In genomic region chr9:127828262-127829031, GRCh38 we compare ENCODE assay signal across 10 cellular contexts. TPM values are rescaled to one million over a fixed set of nuclear protein-coding genes. Genes with fewer than 3 reads are reported as not detected.
A peak's percentile ranks its signal among the peaks of the same experiment; 100 is the strongest.
DNase-seq lines count a peak whose midpoint lies in the region; ATAC-seq, FAIRE-seq and TF ChIP-seq lines count a peak whose summit lies in the region.
"Had no signal": no experiment of that assay in that cellular context is flagged by ENCODE, and none has a peak within 500 bp of the region (broad histone marks: within the 10 kb centered on the region; RNA-seq: fewer than 3 reads in every experiment).

No MANE protein-coding gene starts in this region.

- CTCF ChIA-PET in HepG2 (lab: Yijun Ruan, JAX; ENCODE audit: low intra/inter-chr PET ratio, low total read pairs), result no interaction called here

- no peaks in the 10 kb centered on the region for H3K9me3 Mint-ChIP-seq in activated naive CD4-positive, alpha-beta T cell treated with anti-CD3 and anti-CD28 coated beads, Interleukin-2, amount 50 U/mL, for 72 hours

- H3K4me3 ChIP-seq in HepG2 (replicated peaks in 1 of 3; ENCODE audit: insufficient read depth in 1 of 3, low read depth in 2 of 3, low read length in 3 of 3) (peak overlapping the region; percentile 42 to 73 (median 48)), subcutaneous abdominal adipose tissue (ENCODE audit: low read depth in 1 of 5, low read length in 5 of 5) (peak overlapping the region; percentile 26 to 67 (median 50))
- H3K4me3 ChIP-seq: PC-9 had no signal

- intact Hi-C loops in HepG2 (cut with micrococcal nuclease; ENCODE audit: unreplicated experiment), result no loop called here

- H3K9ac ChIP-seq in HepG2 (ENCODE audit: insufficient read depth, low read depth, low read length), result peak overlapping the region; percentile 63
- H3K9ac ChIP-seq in subcutaneous abdominal adipose tissue (ENCODE audit: low read length in 5 of 5), result peak overlapping the region in 4 of 5 donors; percentile 62 to 77 (median 70)

- TF ChIP-seq EP300 in HepG2 (IDR thresholded peaks at IDR 0.05; ENCODE audit: low read depth in 2 of 2, low read length in 2 of 2) (no peak), HepG2 (CRISPR knock-in tag; IDR thresholded peaks at IDR 0.05; ENCODE audit: borderline replicate concordance) (no peak)

- H2AFZ ChIP-seq in HepG2 (ENCODE audit: low read length), result no peak overlapping the region
- H2AFZ ChIP-seq: PC-9 had no signal

- peak overlapping the region; percentile 99 for H3K4me2 ChIP-seq in HepG2 (ENCODE audit: low read depth, low read length)
- H3K4me2 ChIP-seq: PC-9 had no signal

- H3K4me1 ChIP-seq in HepG2 (ENCODE audit: insufficient read depth, low read length) (peaks cover 42% of the 10 kb centered on the region), subcutaneous abdominal adipose tissue (ENCODE audit: control insufficient read depth in 5 of 5, insufficient read depth in 5 of 5, low read length in 5 of 5) (peaks cover 0 to 56% (median 33%) of the 10 kb centered on the region in 5 donors)

- in situ Hi-C loops in HepG2 (cut with HindIII; ENCODE audit: extremely low pct_ligation_motif_present, low pct_unique_long_range_greater_than_20kb), result no loop called here

- ATAC-seq in HepG2, result peak; percentile 83
- ATAC-seq in activated naive CD4-positive, alpha-beta T cell treated with anti-CD3 and anti-CD28 coated beads, Interleukin-2, amount 50 U/mL, for 72 hours, result no peak

- 2% methylated on average over 8 of the region's 34 CpGs for WGBS in HepG2 (ENCODE audit: low lambda C conversion rate)

- H3K27ac Mint-ChIP-seq in activated naive CD4-positive, alpha-beta T cell treated with anti-CD3 and anti-CD28 coated beads, Interleukin-2, amount 50 U/mL, for 72 hours, result peak overlapping the region in 1 of 2 donors; percentile 91

- BruUV-seq in HepG2 (replicated peaks; lab: Mats Ljungman, UMichigan), result no TSS peak

- H3K36me3 ChIP-seq in HepG2 (replicated peaks in 1 of 2; ENCODE audit: control insufficient read depth in 1 of 2, insufficient read depth in 2 of 2, low read length in 2 of 2) (no peaks in the 10 kb centered on the region), subcutaneous abdominal adipose tissue (ENCODE audit: control insufficient read depth in 5 of 5, insufficient read depth in 5 of 5, low read length in 5 of 5) (peaks cover 0 to 42% (median 38%) of the 10 kb centered on the region in 5 donors)

- no peaks in the 10 kb centered on the region for H4K20me1 ChIP-seq in HepG2 (ENCODE audit: insufficient read depth, low read length)

- peak; percentile 37; the same call in 1 of the 2 replicates for TF ChIP-seq RAD21 in HepG2 (CRISPR knock-in tag; IDR thresholded peaks at IDR 0.05)

- peak; percentile 70 for FAIRE-seq in HepG2 (lab: Jason Lieb, UNC)
- FAIRE-seq: A204.1 had no signal

- H3K9me3 ChIP-seq in HepG2 (ENCODE audit: low read length) (no peaks in the 10 kb centered on the region), subcutaneous abdominal adipose tissue (ENCODE audit: control insufficient read depth in 5 of 5, low read length in 5 of 5) (no peaks in the 10 kb centered on the region)

- H3K27me3 ChIP-seq in HepG2 (ENCODE audit: control insufficient read depth in 1 of 2, insufficient read depth in 2 of 2, low read length in 2 of 2), result no peaks in the 10 kb centered on the region
- H3K27me3 ChIP-seq in subcutaneous abdominal adipose tissue (ENCODE audit: control insufficient read depth in 5 of 5, insufficient read depth in 4 of 5, low read length in 5 of 5), result no peaks in the 10 kb centered on the region

- H3K36me3 Mint-ChIP-seq in activated naive CD4-positive, alpha-beta T cell treated with anti-CD3 and anti-CD28 coated beads, Interleukin-2, amount 50 U/mL, for 72 hours, result no peaks in the 10 kb centered on the region

- POLR2A ChIA-PET in HepG2 (lab: Yijun Ruan, JAX), result interaction anchor here (0.9 to 2.1 kb wide), 7 partner anchors 10 to 221 kb away, joined by 3 to 6 read pairs (median 4); partner anchors contain the start of genes FPGS and TOR2A

- peak; percentile 50 for TF ChIP-seq CTCF in HepG2 (CRISPR knock-in tag; IDR thresholded peaks at IDR 0.05)

- DNase-seq in NCI-H1417 (lab: John Stamatoyannopoulos, UW) (peak; percentile 6 to 84 (median 71)), NCI-H1417 treated with DMSO at 0.1 percent for 48 hours (lab: John Stamatoyannopoulos, UW) (no peak), dermis microvascular lymphatic vessel endothelial cell (ENCODE audit: low read depth in 2 of 2) (peak; percentile 39 to 79), HepG2 (ENCODE audit: low spot score) (peak; percentile 83), OCI-M2 (lab: John Stamatoyannopoulos, UW; ENCODE audit: unreplicated experiment) (no peak), DMS114 treated with DMSO at 0.1 percent for 48 hours (lab: John Stamatoyannopoulos, UW; ENCODE audit: unreplicated experiment) (no peak)
- DNase-seq in activated naive CD4-positive, alpha-beta T cell treated with anti-CD3 and anti-CD28 coated beads, Interleukin-2, amount 50 U/mL, for 72 hours (ENCODE audit: low spot score in 2 of 2), result no peak

- TF ChIP-seq POLR2A in HepG2 (IDR thresholded peaks at IDR 0.05; ENCODE audit: insufficient read depth in 1 of 2, low read depth in 2 of 2, low read length in 2 of 2), result peak; percentile 54 to 76; a peak in 3 of 4 replicates

- peak overlapping the region; percentile 43 for H3K27ac ChIP-seq in HepG2 (ENCODE audit: extremely low read length, insufficient read depth, low read length)
- H3K27ac ChIP-seq in subcutaneous abdominal adipose tissue (ENCODE audit: low read depth, low read length), result peak overlapping the region; percentile 64
- H3K27ac ChIP-seq: PC-9 had no signal

- H3K79me2 ChIP-seq in HepG2 (ENCODE audit: insufficient read depth, low read length), result no peaks in the 10 kb centered on the region

RNA-seq across cellular contexts. Expression of gene FPGS, which starts 25.8 kb away (rescaled TPM):
- 60.3 and 64.5 TPM in 2 replicates for total RNA-seq in dermis microvascular lymphatic vessel endothelial cell
- 20.3 and 35.6 TPM in 2 replicates for total RNA-seq in HepG2 (2016; rRNA removed; fragmentation: Illumina TruSeq; extraction: Trizol)
- 7.4 and 10.3 TPM in 2 replicates for total RNA-seq in HepG2 (2016; cell fraction: cytosol; rRNA removed; fragmentation: Illumina TruSeq; extraction: Trizol; ENCODE audit: low read depth)
- total RNA-seq in HepG2 (2016; cell fraction: insoluble cytoplasmic fraction; rRNA removed; fragmentation: Illumina TruSeq; extraction: Trizol), result 18.5 and 37.2 TPM in 2 replicates
- 18.1 and 18.9 TPM in 2 replicates for total RNA-seq in HepG2 (2016; cell fraction: membrane; rRNA removed; fragmentation: Illumina TruSeq; extraction: Trizol)
- total RNA-seq in HepG2 (2016; cell fraction: nucleus; rRNA removed; fragmentation: Illumina TruSeq; extraction: Trizol), result 26.8 and 31.7 TPM in 2 replicates
- 36.8 and 41.3 TPM in 2 replicates for polyA plus RNA-seq in HepG2 (2011; rRNA removed)
- polyA plus RNA-seq in HepG2 (2011; cell fraction: cytosol; rRNA removed), result 20.2 and 34.2 TPM in 2 replicates
- polyA plus RNA-seq in HepG2 (2011; cell fraction: nucleus; rRNA removed), result 102 and 128 TPM in 2 replicates
- 16.9 and 23.2 TPM in 2 replicates for polyA plus RNA-seq in HepG2 (2012)
- polyA plus RNA-seq in HepG2 (2016; cell fraction: cytosol; fragmentation: Illumina TruSeq; extraction: Trizol; ENCODE audit: low read depth), result 8.3 and 9.4 TPM in 2 replicates
- polyA plus RNA-seq in HepG2 (2016; cell fraction: insoluble cytoplasmic fraction; fragmentation: Illumina TruSeq; extraction: Trizol; ENCODE audit: low read depth), result 21.4 and 32.6 TPM in 2 replicates
- 12.8 and 13.0 TPM in 2 replicates for polyA plus RNA-seq in HepG2 (2016; cell fraction: membrane; fragmentation: Illumina TruSeq; extraction: Trizol; ENCODE audit: low read depth)
- polyA plus RNA-seq in HepG2 (2016; cell fraction: nucleus; fragmentation: Illumina TruSeq; extraction: Trizol; ENCODE audit: insufficient read depth, low read depth), result 68.3 and 83.1 TPM in 2 replicates
- polyA minus RNA-seq in HepG2 (2011; rRNA and poly(A)+ RNA removed; ENCODE audit: low replicate concordance), result 71.8 and 195 TPM in 2 replicates
- polyA minus RNA-seq in HepG2 (2011; cell fraction: cytosol; rRNA and poly(A)+ RNA removed), result 13.5 and 19.9 TPM in 2 replicates
- 25.4 and 26.6 TPM in 2 replicates for polyA minus RNA-seq in HepG2 (2011; cell fraction: nucleus; rRNA and poly(A)+ RNA removed)
- 10 to 100 TPM; 64.8 to 73.8 TPM for total RNA-seq in activated naive CD4-positive, alpha-beta T cell treated with anti-CD3 and anti-CD28 coated beads, Interleukin-2, amount 50 U/mL, for 72 hours

RNA-seq across cellular contexts. Expression of gene ENG, which starts 26.0 kb away (rescaled TPM):
- total RNA-seq in dermis microvascular lymphatic vessel endothelial cell, result 30.0 and 91.3 TPM in 2 replicates
- 0.02 TPM in 1 of 2 replicates, not detected in the other for total RNA-seq in HepG2 (2016; rRNA removed; fragmentation: Illumina TruSeq; extraction: Trizol)
- total RNA-seq in HepG2 (2016; cell fraction: cytosol; rRNA removed; fragmentation: Illumina TruSeq; extraction: Trizol; ENCODE audit: low read depth), result not detected in 2 replicates
- total RNA-seq in HepG2 (2016; cell fraction: insoluble cytoplasmic fraction; rRNA removed; fragmentation: Illumina TruSeq; extraction: Trizol), result 0.07 and 0.17 TPM in 2 replicates
- total RNA-seq in HepG2 (2016; cell fraction: membrane; rRNA removed; fragmentation: Illumina TruSeq; extraction: Trizol), result 0.07 and 0.22 TPM in 2 replicates
- total RNA-seq in HepG2 (2016; cell fraction: nucleus; rRNA removed; fragmentation: Illumina TruSeq; extraction: Trizol), result 0.25 TPM in 1 of 2 replicates, not detected in the other
- 1.1 and 1.4 TPM in 2 replicates for polyA plus RNA-seq in HepG2 (2011; rRNA removed)
- 0.82 and 1.1 TPM in 2 replicates for polyA plus RNA-seq in HepG2 (2011; cell fraction: cytosol; rRNA removed)
- polyA plus RNA-seq in HepG2 (2011; cell fraction: nucleus; rRNA removed), result 2.1 and 2.3 TPM in 2 replicates
- polyA plus RNA-seq in HepG2 (2012), result 1.4 and 1.5 TPM in 2 replicates
- polyA plus RNA-seq in HepG2 (2016; cell fraction: cytosol; fragmentation: Illumina TruSeq; extraction: Trizol; ENCODE audit: low read depth), result not detected in 2 replicates
- polyA plus RNA-seq in HepG2 (2016; cell fraction: insoluble cytoplasmic fraction; fragmentation: Illumina TruSeq; extraction: Trizol; ENCODE audit: low read depth), result 0.08 TPM in 1 of 2 replicates, not detected in the other
- polyA plus RNA-seq in HepG2 (2016; cell fraction: membrane; fragmentation: Illumina TruSeq; extraction: Trizol; ENCODE audit: low read depth), result 0.06 and 0.13 TPM in 2 replicates
- 0.20 and 0.22 TPM in 2 replicates for polyA plus RNA-seq in HepG2 (2016; cell fraction: nucleus; fragmentation: Illumina TruSeq; extraction: Trizol; ENCODE audit: insufficient read depth, low read depth)
- polyA minus RNA-seq in HepG2 (2011; rRNA and poly(A)+ RNA removed; ENCODE audit: low replicate concordance), result 1.2 and 26.5 TPM in 2 replicates
- 0.30 and 0.62 TPM in 2 replicates for polyA minus RNA-seq in HepG2 (2011; cell fraction: cytosol; rRNA and poly(A)+ RNA removed)
- polyA minus RNA-seq in HepG2 (2011; cell fraction: nucleus; rRNA and poly(A)+ RNA removed), result 0.75 and 0.90 TPM in 2 replicates
- total RNA-seq in activated naive CD4-positive, alpha-beta T cell treated with anti-CD3 and anti-CD28 coated beads, Interleukin-2, amount 50 U/mL, for 72 hours, result 10 to 100 TPM; 12.9 to 24.1 TPM

RNA-seq across cellular contexts. Expression of gene CDK9, which starts 42.6 kb away (rescaled TPM):
- total RNA-seq in dermis microvascular lymphatic vessel endothelial cell, result 75.0 and 93.9 TPM in 2 replicates
- total RNA-seq in HepG2 (2016; rRNA removed; fragmentation: Illumina TruSeq; extraction: Trizol), result 16.8 TPM in 2 replicates
- 5.3 and 6.3 TPM in 2 replicates for total RNA-seq in HepG2 (2016; cell fraction: cytosol; rRNA removed; fragmentation: Illumina TruSeq; extraction: Trizol; ENCODE audit: low read depth)
- 14.3 and 15.5 TPM in 2 replicates for total RNA-seq in HepG2 (2016; cell fraction: insoluble cytoplasmic fraction; rRNA removed; fragmentation: Illumina TruSeq; extraction: Trizol)
- total RNA-seq in HepG2 (2016; cell fraction: membrane; rRNA removed; fragmentation: Illumina TruSeq; extraction: Trizol), result 13.1 and 13.7 TPM in 2 replicates
- 13.7 and 14.2 TPM in 2 replicates for total RNA-seq in HepG2 (2016; cell fraction: nucleus; rRNA removed; fragmentation: Illumina TruSeq; extraction: Trizol)
- 21.5 and 26.1 TPM in 2 replicates for polyA plus RNA-seq in HepG2 (2011; rRNA removed)
- polyA plus RNA-seq in HepG2 (2011; cell fraction: cytosol; rRNA removed), result 16.1 and 24.8 TPM in 2 replicates
- 85.3 and 97.2 TPM in 2 replicates for polyA plus RNA-seq in HepG2 (2011; cell fraction: nucleus; rRNA removed)
- polyA plus RNA-seq in HepG2 (2012), result 18.5 and 23.5 TPM in 2 replicates
- polyA plus RNA-seq in HepG2 (2016; cell fraction: cytosol; fragmentation: Illumina TruSeq; extraction: Trizol; ENCODE audit: low read depth), result 7.2 and 7.8 TPM in 2 replicates
- polyA plus RNA-seq in HepG2 (2016; cell fraction: insoluble cytoplasmic fraction; fragmentation: Illumina TruSeq; extraction: Trizol; ENCODE audit: low read depth), result 21.4 and 33.5 TPM in 2 replicates
- 10.9 and 12.8 TPM in 2 replicates for polyA plus RNA-seq in HepG2 (2016; cell fraction: membrane; fragmentation: Illumina TruSeq; extraction: Trizol; ENCODE audit: low read depth)
- polyA plus RNA-seq in HepG2 (2016; cell fraction: nucleus; fragmentation: Illumina TruSeq; extraction: Trizol; ENCODE audit: insufficient read depth, low read depth), result 35.3 and 35.6 TPM in 2 replicates
- 47.9 and 105 TPM in 2 replicates for polyA minus RNA-seq in HepG2 (2011; rRNA and poly(A)+ RNA removed; ENCODE audit: low replicate concordance)
- 13.9 and 18.8 TPM in 2 replicates for polyA minus RNA-seq in HepG2 (2011; cell fraction: cytosol; rRNA and poly(A)+ RNA removed)
- 27.6 and 29.4 TPM in 2 replicates for polyA minus RNA-seq in HepG2 (2011; cell fraction: nucleus; rRNA and poly(A)+ RNA removed)
- 10 to 100 TPM; 74.8 to 89.3 TPM for total RNA-seq in activated naive CD4-positive, alpha-beta T cell treated with anti-CD3 and anti-CD28 coated beads, Interleukin-2, amount 50 U/mL, for 72 hours

RNA-seq across cellular contexts. Expression of gene AK1, which starts 49.0 kb away (rescaled TPM):
- 20.4 and 23.0 TPM in 2 replicates for total RNA-seq in dermis microvascular lymphatic vessel endothelial cell
- total RNA-seq in HepG2 (2016; rRNA removed; fragmentation: Illumina TruSeq; extraction: Trizol), result 25.7 and 32.8 TPM in 2 replicates
- 12.5 and 17.4 TPM in 2 replicates for total RNA-seq in HepG2 (2016; cell fraction: cytosol; rRNA removed; fragmentation: Illumina TruSeq; extraction: Trizol; ENCODE audit: low read depth)
- 27.8 and 33.7 TPM in 2 replicates for total RNA-seq in HepG2 (2016; cell fraction: insoluble cytoplasmic fraction; rRNA removed; fragmentation: Illumina TruSeq; extraction: Trizol)
- total RNA-seq in HepG2 (2016; cell fraction: membrane; rRNA removed; fragmentation: Illumina TruSeq; extraction: Trizol), result 18.2 and 19.8 TPM in 2 replicates
- total RNA-seq in HepG2 (2016; cell fraction: nucleus; rRNA removed; fragmentation: Illumina TruSeq; extraction: Trizol), result 13.7 and 15.3 TPM in 2 replicates
- polyA plus RNA-seq in HepG2 (2011; rRNA removed), result 19.1 and 28.5 TPM in 2 replicates
- polyA plus RNA-seq in HepG2 (2011; cell fraction: cytosol; rRNA removed), result 29.9 and 38.0 TPM in 2 replicates
- 34.1 and 55.6 TPM in 2 replicates for polyA plus RNA-seq in HepG2 (2011; cell fraction: nucleus; rRNA removed)
- polyA plus RNA-seq in HepG2 (2012), result 17.5 and 23.3 TPM in 2 replicates
- polyA plus RNA-seq in HepG2 (2016; cell fraction: cytosol; fragmentation: Illumina TruSeq; extraction: Trizol; ENCODE audit: low read depth), result 28.9 and 48.9 TPM in 2 replicates
- 44.7 and 50.7 TPM in 2 replicates for polyA plus RNA-seq in HepG2 (2016; cell fraction: insoluble cytoplasmic fraction; fragmentation: Illumina TruSeq; extraction: Trizol; ENCODE audit: low read depth)
- polyA plus RNA-seq in HepG2 (2016; cell fraction: membrane; fragmentation: Illumina TruSeq; extraction: Trizol; ENCODE audit: low read depth), result 31.6 and 41.6 TPM in 2 replicates
- 39.2 and 40.7 TPM in 2 replicates for polyA plus RNA-seq in HepG2 (2016; cell fraction: nucleus; fragmentation: Illumina TruSeq; extraction: Trizol; ENCODE audit: insufficient read depth, low read depth)
- polyA minus RNA-seq in HepG2 (2011; rRNA and poly(A)+ RNA removed; ENCODE audit: low replicate concordance), result 3.6 and 45.8 TPM in 2 replicates
- 3.8 and 5.4 TPM in 2 replicates for polyA minus RNA-seq in HepG2 (2011; cell fraction: cytosol; rRNA and poly(A)+ RNA removed)
- polyA minus RNA-seq in HepG2 (2011; cell fraction: nucleus; rRNA and poly(A)+ RNA removed), result 1.7 and 4.1 TPM in 2 replicates
- total RNA-seq in activated naive CD4-positive, alpha-beta T cell treated with anti-CD3 and anti-CD28 coated beads, Interleukin-2, amount 50 U/mL, for 72 hours, result 10 to 100 TPM; 19.0 to 31.3 TPM

RNA-seq across cellular contexts. Expression of gene SH2D3C, which starts 50.0 kb away (rescaled TPM):
- total RNA-seq in dermis microvascular lymphatic vessel endothelial cell (61.5 and 100 TPM in 2 replicates), HepG2 (2016; rRNA removed; fragmentation: Illumina TruSeq; extraction: Trizol) (not detected in 2 replicates)
- not detected in 2 replicates for total RNA-seq in HepG2 (2016; cell fraction: cytosol; rRNA removed; fragmentation: Illumina TruSeq; extraction: Trizol; ENCODE audit: low read depth)
- not detected in 2 replicates for total RNA-seq in HepG2 (2016; cell fraction: insoluble cytoplasmic fraction; rRNA removed; fragmentation: Illumina TruSeq; extraction: Trizol)
- total RNA-seq in HepG2 (2016; cell fraction: membrane; rRNA removed; fragmentation: Illumina TruSeq; extraction: Trizol), result not detected in 2 replicates
- total RNA-seq in HepG2 (2016; cell fraction: nucleus; rRNA removed; fragmentation: Illumina TruSeq; extraction: Trizol), result not detected in 2 replicates
- not detected in 2 replicates for polyA plus RNA-seq in HepG2 (2011; rRNA removed)
- 0.03 TPM in 1 of 2 replicates, not detected in the other for polyA plus RNA-seq in HepG2 (2011; cell fraction: cytosol; rRNA removed)
- polyA plus RNA-seq in HepG2 (2011; cell fraction: nucleus; rRNA removed), result not detected in 2 replicates
- polyA plus RNA-seq in HepG2 (2012), result 0.19 TPM in 1 of 2 replicates, not detected in the other
- not detected in 2 replicates for polyA plus RNA-seq in HepG2 (2016; cell fraction: cytosol; fragmentation: Illumina TruSeq; extraction: Trizol; ENCODE audit: low read depth)
- polyA plus RNA-seq in HepG2 (2016; cell fraction: insoluble cytoplasmic fraction; fragmentation: Illumina TruSeq; extraction: Trizol; ENCODE audit: low read depth), result not detected in 2 replicates
- not detected in 2 replicates for polyA plus RNA-seq in HepG2 (2016; cell fraction: membrane; fragmentation: Illumina TruSeq; extraction: Trizol; ENCODE audit: low read depth)
- polyA plus RNA-seq in HepG2 (2016; cell fraction: nucleus; fragmentation: Illumina TruSeq; extraction: Trizol; ENCODE audit: insufficient read depth, low read depth), result not detected in 2 replicates
- 0.20 and 0.84 TPM in 2 replicates for polyA minus RNA-seq in HepG2 (2011; rRNA and poly(A)+ RNA removed; ENCODE audit: low replicate concordance)
- not detected in 2 replicates for polyA minus RNA-seq in HepG2 (2011; cell fraction: cytosol; rRNA and poly(A)+ RNA removed)
- not detected in 2 replicates for polyA minus RNA-seq in HepG2 (2011; cell fraction: nucleus; rRNA and poly(A)+ RNA removed)
- total RNA-seq in activated naive CD4-positive, alpha-beta T cell treated with anti-CD3 and anti-CD28 coated beads, Interleukin-2, amount 50 U/mL, for 72 hours, result 10 to 100 TPM; 39.3 to 39.5 TPM

Comparison
In these comparisons a context has a peak if more than half of its experiments do, and no peak if none do; other contexts are left out.
1. DNase-seq: peak in NCI-H1417 (3 of 3), dermis microvascular lymphatic vessel endothelial cell (2 of 2) and HepG2 (single experiment); none in NCI-H1417 treated with DMSO at 0.1 percent for 48 hours (single experiment), activated naive CD4-positive, alpha-beta T cell treated with anti-CD3 and anti-CD28 coated beads, Interleukin-2, amount 50 U/mL, for 72 hours (0 of 2), OCI-M2 (single experiment) and DMS114 treated with DMSO at 0.1 percent for 48 hours (single experiment).
2. RNA of gene ENG, which starts 26.0 kb away (total RNA-seq): 30.0 to 91.3 TPM in dermis microvascular lymphatic vessel endothelial cell and 12.9 to 24.1 TPM in activated naive CD4-positive, alpha-beta T cell treated with anti-CD3 and anti-CD28 coated beads, Interleukin-2, amount 50 U/mL, for 72 hours; 0.02 to 0.25 TPM in HepG2; every median in the first group is over 10 times any median in the second.